14 cellular contexts compared by ENCODE assay signal in the genomic region with DNA sequence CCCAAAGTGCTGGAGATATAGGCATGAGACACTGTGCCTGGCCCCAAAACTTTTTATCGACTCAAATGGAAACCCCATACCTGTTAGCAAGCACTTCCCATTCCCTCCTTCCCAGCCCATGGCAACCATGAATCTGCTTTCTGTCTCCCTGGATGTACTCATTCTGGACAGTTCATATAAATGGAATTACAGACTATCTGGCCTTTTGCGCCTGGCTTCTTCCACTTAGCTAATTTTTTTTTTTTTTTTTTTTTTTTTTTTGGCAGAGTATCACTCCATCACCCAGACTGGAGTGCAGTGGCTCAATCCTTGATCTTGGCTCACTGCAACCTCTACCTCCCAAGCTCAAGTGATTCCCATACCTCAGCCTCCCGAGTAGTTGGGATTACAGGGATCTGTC.
A peak's percentile ranks its signal among the peaks of the same experiment; 100 is the strongest.
DNase-seq lines count a peak whose midpoint lies in the region; ATAC-seq and TF ChIP-seq lines count a peak whose summit lies in the region.
"Had no signal": no experiment of that assay in that cellular context is flagged by ENCODE, and none has a peak within 500 bp of the region (broad histone marks: within the 10 kb centered on the region; RNA-seq: fewer than 3 reads in every experiment).

No MANE protein-coding gene starts in this region.

- intact Hi-C loops in mucosa of descending colon (cut with DNase I, micrococcal nuclease), result no loop called here

- ATAC-seq in SK-N-SH treated with all-trans-retinoic acid at 6 μM for 48 hours (peak; percentile 49; the same call in 2 of the 3 replicates), mucosa of descending colon (no peak)

- no peaks in the 10 kb centered on the region for H3K36me3 ChIP-seq in BLaER1 treated with 17β-estradiol and CSF1 and Interleukin-3, amounts not matched to agents 10 nM and 100 nM
- no peaks in the 10 kb centered on the region for H3K36me3 ChIP-seq in rectal smooth muscle tissue (ENCODE audit: control insufficient read depth, insufficient read depth, low read length)
- no peaks in the 10 kb centered on the region for H3K36me3 ChIP-seq in mucosa of descending colon (ENCODE audit: low read depth)
- no peaks in the 10 kb centered on the region for H3K36me3 ChIP-seq in brain microvascular endothelial cell (replicated peaks)
- H3K36me3 ChIP-seq: BLaER1 had no signal

- H3K9me3 ChIP-seq in BLaER1 treated with 17β-estradiol and CSF1 and Interleukin-3, amounts not matched to agents 10 nM and 100 nM (replicated peaks in 1 of 11), result no peaks in the 10 kb centered on the region
- no peaks in the 10 kb centered on the region for H3K9me3 ChIP-seq in mucosa of descending colon
- H3K9me3 ChIP-seq: BLaER1 had no signal

- H4K20me1 ChIP-seq in BLaER1 treated with 17β-estradiol and CSF1 and Interleukin-3, amounts not matched to agents 10 nM and 100 nM, result no peaks in the 10 kb centered on the region
- H4K20me1 ChIP-seq: BLaER1 had no signal

- no peak overlapping the region for H3K9ac ChIP-seq in BLaER1 treated with 17β-estradiol and CSF1 and Interleukin-3, amounts not matched to agents 10 nM and 100 nM
- no peak overlapping the region for H3K9ac ChIP-seq in rectal smooth muscle tissue (ENCODE audit: low read length)

- in situ Hi-C loops in brain microvascular endothelial cell (cut with HindIII; ENCODE audit: low pct_ligation_motif_present, low sequenced_read_pairs), result no loop called here

- no peak for TF ChIP-seq CTCF in fibroblast of the aortic adventitia (IDR thresholded peaks at IDR 0.05; ENCODE audit: insufficient read depth, low read length)
- no peak for TF ChIP-seq CTCF in mucosa of descending colon (IDR thresholded peaks at IDR 0.05)
- TF ChIP-seq CTCF in brain microvascular endothelial cell (IDR thresholded peaks at IDR 0.05; ENCODE audit: low read depth, low read length, missing control alignments), result no peak

- peaks cover 31 to 57% (median 45%) of the 10 kb centered on the region in 10 experiments for H3K4me1 ChIP-seq in BLaER1 treated with 17β-estradiol and CSF1 and Interleukin-3, amounts not matched to agents 10 nM and 100 nM
- H3K4me1 ChIP-seq in rectal smooth muscle tissue (ENCODE audit: control insufficient read depth, insufficient read depth, low read length) (peaks cover 7% of the 10 kb centered on the region), mucosa of descending colon (ENCODE audit: low read depth) (no peaks in the 10 kb centered on the region)

- peak; percentile 51 for DNase-seq in fibroblast of the aortic adventitia (ENCODE audit: low read depth)
- DNase-seq in mucosa of descending colon, result no peak
- no peak for DNase-seq in NCI-H2171 (lab: John Stamatoyannopoulos, UW)
- no peak for DNase-seq in brain microvascular endothelial cell
- no peak for DNase-seq in activated CD8-positive, alpha-beta memory T cell treated with anti-CD3 and anti-CD28 coated beads, Interleukin-2, amount 50 U/mL, for 4 hours
- DNase-seq: Calu3; CD4-positive, alpha-beta T cell; DMS 273 treated with DMSO at 0.1 percent for 48 hours; H7 had no signal

- peak overlapping the region in 9 of 11 experiments; percentile 65 to 92 (median 74); a peak in 15 of 22 replicates for H3K4me2 ChIP-seq in BLaER1 treated with 17β-estradiol and CSF1 and Interleukin-3, amounts not matched to agents 10 nM and 100 nM

- no peak overlapping the region for H3K4me3 ChIP-seq in BLaER1 treated with 17β-estradiol and CSF1 and Interleukin-3, amounts not matched to agents 10 nM and 100 nM
- H3K4me3 ChIP-seq in fibroblast of the aortic adventitia (ENCODE audit: low read depth, low read length) (no peak overlapping the region), rectal smooth muscle tissue (ENCODE audit: low read length) (no peak overlapping the region), mucosa of descending colon (no peak overlapping the region), brain microvascular endothelial cell (ENCODE audit: low read depth, low read length) (no peak overlapping the region)
- H3K4me3 ChIP-seq: BLaER1 had no signal

- no peaks in the 10 kb centered on the region for H3K27me3 ChIP-seq in BLaER1 treated with 17β-estradiol and CSF1 and Interleukin-3, amounts not matched to agents 10 nM and 100 nM
- H3K27me3 ChIP-seq in rectal smooth muscle tissue (ENCODE audit: control insufficient read depth, insufficient read depth, low read length) (no peaks in the 10 kb centered on the region), brain microvascular endothelial cell (replicated peaks) (no peaks in the 10 kb centered on the region)
- H3K27me3 ChIP-seq: BLaER1 had no signal

- H3K27ac ChIP-seq in BLaER1 treated with 17β-estradiol and CSF1 and Interleukin-3, amounts not matched to agents 10 nM and 100 nM, result peak overlapping the region in 6 of 11 experiments; percentile 50 to 68 (median 61); a peak in 8 of 22 replicates
- H3K27ac ChIP-seq in rectal smooth muscle tissue (ENCODE audit: low read depth, low read length) (peak overlapping the region; percentile 14), brain microvascular endothelial cell (no peak overlapping the region)
- H3K27ac ChIP-seq: 22Rv1, BLaER1 had no signal

TF ChIP-seq in SK-N-SH treated with all-trans-retinoic acid at 6 μM for 48 hours, 23 proteins besides CTCF, POLR2A, EP300 and RAD21:
- TF ChIP-seq ISL1 (CRISPR knock-in tag; IDR thresholded peaks at IDR 0.05), result peak; percentile 76
- no peak for TF ChIP-seq ESRRG (CRISPR knock-in tag; IDR thresholded peaks at IDR 0.05)
- no peak for TF ChIP-seq RARB (CRISPR knock-in tag; IDR thresholded peaks at IDR 0.05)
